7 cellular contexts compared by ENCODE assay signal in genomic region chr3:9731206-9732079, GRCh38. TPM values are rescaled to one million over a fixed set of nuclear protein-coding genes. Genes with fewer than 3 reads are reported as not detected.
DNase-seq lines count a peak whose midpoint lies in the region; ATAC-seq, FAIRE-seq and TF ChIP-seq lines count a peak whose summit lies in the region.

Gene BRPF1 (plus strand): TSS chr3:9731735. CDS start chr3:9734141, 2,406 bp downstream.

- ATAC-seq in HG02981 (IDR thresholded peaks at IDR 0.05; ENCODE audit: unreplicated experiment), result peak; percentile 93

- H3K4me3 ChIP-seq in astrocyte of the cerebellum (ENCODE audit: low read depth, low read length) (peak within 1 kb of the TSS; percentile 96), hepatocyte (peak within 1 kb of the TSS; percentile 100)

- H3K9me3 ChIP-seq in hepatocyte (ENCODE audit: low read depth), result no peaks in the 10 kb centered on the region

- peak within 1 kb of the TSS; percentile 100 for H3K27ac ChIP-seq in hepatocyte

- H3K27me3 ChIP-seq in hepatocyte, result no peaks in the 10 kb centered on the region

- H3K36me3 ChIP-seq in hepatocyte (replicated peaks; ENCODE audit: insufficient read depth, low read depth), result no peaks in the 10 kb centered on the region

- H4K20me1 ChIP-seq in hepatocyte (ENCODE audit: insufficient read depth, poor library complexity, severe bottlenecking), result peaks cover 15% of the 10 kb centered on the region

- in situ Hi-C loops in astrocyte of the cerebellum (cut with HindIII; ENCODE audit: low sequenced_read_pairs), result no loop called here

- DNase-seq in GM18507 (ENCODE audit: extremely low spot score, insufficient read length, low read depth) (peak; percentile 99), NCI-H2029 treated with DMSO at 0.1 percent for 48 hours (lab: John Stamatoyannopoulos, UW) (peak; percentile 94), T-helper 9 cell (peak; percentile 100), astrocyte of the cerebellum (ENCODE audit: low read depth) (peak; percentile 99), hepatocyte (ENCODE audit: low spot score) (peak; percentile 100), retina (peak; percentile 99)

- H3K4me1 ChIP-seq in hepatocyte (ENCODE audit: insufficient read depth), result peaks cover 12% of the 10 kb centered on the region

- peak within 1 kb of the TSS; percentile 92 for H2AFZ ChIP-seq in hepatocyte

- TF ChIP-seq CTCF in astrocyte of the cerebellum (IDR thresholded peaks at IDR 0.05; ENCODE audit: low read depth, low read length, missing control alignments) (no peak), hepatocyte (IDR thresholded peaks at IDR 0.05; ENCODE audit: poor library complexity) (no peak)

- peak within 1 kb of the TSS; percentile 98 for H3K4me2 ChIP-seq in hepatocyte

- FAIRE-seq in GM18507 (lab: Jason Lieb, UNC), result peak; percentile 92

- under 1% methylated on average over 49 of the region's 88 CpGs for WGBS in hepatocyte (ENCODE audit: low lambda C conversion rate, missing lambda C conversion rate)

- H3K79me2 ChIP-seq in hepatocyte, result peaks cover 37% of the 10 kb centered on the region

- no peaks in the 10 kb centered on the region for H3K9me2 ChIP-seq in hepatocyte (replicated peaks; ENCODE audit: insufficient read depth)

RNA-seq across cellular contexts. Expression of gene BRPF1, which starts in this region (rescaled TPM):
- total RNA-seq in hepatocyte, result 9.6 and 10.7 TPM in 2 replicates
- polyA plus RNA-seq in hepatocyte, result 9.1 and 9.3 TPM in 2 replicates

Comparison
In these comparisons a context has a peak if more than half of its experiments do, and no peak if none do; other contexts are left out.
1. Peak in every context shown above with its lines: DNase-seq, ATAC-seq, H3K4me3 ChIP-seq and H3K27ac ChIP-seq.